In genomic region chr17:4180791-4181190, GRCh38 we compare ENCODE assay signal across 29 cellular contexts. TPM values are rescaled to one million over a fixed set of nuclear protein-coding genes. Genes with fewer than 3 reads are reported as not detected.
DNase-seq lines count a peak whose midpoint lies in the region; ATAC-seq and TF ChIP-seq lines count a peak whose summit lies in the region.
"Had no signal": no experiment of that assay in that cellular context is flagged by ENCODE, and none has a peak within 500 bp of the region (broad histone marks: within the 10 kb centered on the region; RNA-seq: fewer than 3 reads in every experiment).

No MANE protein-coding gene starts in this region.

- no peaks in the 10 kb centered on the region for H3K79me2 ChIP-seq in osteoblast (ENCODE audit: insufficient read depth, low read length)

- H3K4me1 ChIP-seq in heart left ventricle (peaks cover 0 to 11% (median 3%) of the 10 kb centered on the region in 12 donors), osteoblast (ENCODE audit: insufficient read depth, low read length) (no peaks in the 10 kb centered on the region), testis (no peaks in the 10 kb centered on the region)
- H3K4me1 ChIP-seq: Caco-2, gastrocnemius medialis had no signal

- 29 to 51% (median 45%) methylated on average over 8 of the region's 8 CpGs for WGBS in heart left ventricle, 4 donors
- WGBS in testis, 2 donors, result 76 to 82% methylated on average over 8 of the region's 8 CpGs

- TF ChIP-seq POLR2A in heart left ventricle (IDR thresholded peaks at IDR 0.05) (no peak), testis (IDR thresholded peaks at IDR 0.05) (no peak)

- H3K4me2 ChIP-seq in osteoblast (ENCODE audit: insufficient read depth, low read length), result no peak overlapping the region
- H3K4me2 ChIP-seq: PC-9 had no signal

- no peak for TF ChIP-seq CTCF in heart left ventricle (IDR thresholded peaks at IDR 0.05)
- TF ChIP-seq CTCF in osteoblast (IDR thresholded peaks at IDR 0.05; ENCODE audit: extremely low read depth, low read depth, low read length), result no peak
- no peak for TF ChIP-seq CTCF in foreskin fibroblast (IDR thresholded peaks at IDR 0.05; ENCODE audit: low read depth, low read length)
- no peak for TF ChIP-seq CTCF in testis (IDR thresholded peaks at IDR 0.05)

- peak overlapping the region in 8 of 12 donors; percentile 6 to 77 (median 51) for H3K27ac ChIP-seq in heart left ventricle
- no peak overlapping the region for H3K27ac ChIP-seq in osteoblast (ENCODE audit: low read depth, low read length)
- H3K27ac ChIP-seq in testis, result no peak overlapping the region
- H3K27ac ChIP-seq: left lung, ovary, PC-9, upper lobe of left lung had no signal

- H3K36me3 ChIP-seq in heart left ventricle (peaks cover 3 to 100% (median 93%) of the 10 kb centered on the region in 9 donors), osteoblast (ENCODE audit: insufficient read depth, low read length) (peaks cover 82% of the 10 kb centered on the region), testis (ENCODE audit: low read depth, missing control alignments) (no peaks in the 10 kb centered on the region)
- H3K36me3 ChIP-seq: ovary had no signal

- ATAC-seq in heart left ventricle, result peak; percentile 72 to 93 (median 90)
- ATAC-seq: activated T-cell treated with anti-CD3 and anti-CD28 coated beads, Interleukin-2, amount 50 U/mL, for 72 hours; left lung; natural killer cell; stimulated activated effector memory CD8-positive, alpha-beta T cell treated with anti-CD3 and anti-CD28 coated beads, Interleukin-12 subunit alpha, Interleukin-12 subunit beta, amount 100 ng/mL, for 72 hours had no signal

- no peak overlapping the region for H2AFZ ChIP-seq in osteoblast (ENCODE audit: low read length)
- H2AFZ ChIP-seq: PC-9 had no signal

- peak; percentile 48 for DNase-seq in Daoy (ENCODE audit: low read depth)
- DNase-seq in NCI-H2171 treated with DMSO at 0.1 percent for 48 hours (lab: John Stamatoyannopoulos, UW), result peak; percentile 41
- DNase-seq in heart left ventricle, result peak in 3 of 5 donors; percentile 37 to 79 (median 72)
- peak; percentile 61 for DNase-seq in osteoblast (ENCODE audit: insufficient read length, low spot score, missing footprints)
- no peak for DNase-seq in foreskin fibroblast
- no peak for DNase-seq in testis
- DNase-seq in RPMI8226, result no peak
- DNase-seq: activated B cell treated with CpG ODN at 0.5 μM for 24 hours; activated CD4-positive, alpha-beta T cell treated with anti-CD3 and anti-CD28 coated beads, Interleukin-2, amount 50 U/mL, for 1 hour; activated naive CD4-positive, alpha-beta T cell treated with Interleukin-2 at 50 U/mL for 16 hours; activated T-cell treated with anti-CD3 and anti-CD28 coated beads, Interleukin-2, amount 50 U/mL, for 72 hours; Caco-2; caudate nucleus; hypothalamus; immature natural killer cell; natural killer cell; NCI-H510A treated with DMSO at 0.1 percent for 48 hours; NK-92 treated with Interleukin-12 subunit alpha and Interleukin-12 subunit beta, amount 100 ng/mL, for 24 hours; PC-9; retina; stimulated activated CD4-positive, alpha-beta T cell treated with anti-CD3 and anti-CD28 coated beads, Interleukin-12 subunit alpha, Interleukin-12 subunit beta, amount 100 ng/mL, for 4 hours; stimulated activated CD4-positive, alpha-beta T cell treated with anti-CD3 and anti-CD28 coated beads, Interleukin-4, amount 100 ng/mL, for 24 hours; SW 1271; T1000; upper lobe of left lung had no signal

- H4K20me1 ChIP-seq in osteoblast (ENCODE audit: insufficient read depth, low read length), result peaks cover 7% of the 10 kb centered on the region

- no peaks in the 10 kb centered on the region for H3K27me3 ChIP-seq in heart left ventricle
- H3K27me3 ChIP-seq in osteoblast (ENCODE audit: insufficient read depth, low read length), result no peaks in the 10 kb centered on the region
- no peaks in the 10 kb centered on the region for H3K27me3 ChIP-seq in testis
- H3K27me3 ChIP-seq: gastrocnemius medialis, left lung, ovary, upper lobe of left lung had no signal

- intact Hi-C loops in heart left ventricle (cut with DNase I) (no loop called here), testis (cut with DNase I; ENCODE audit: low total_unique reads) (no loop called here)

- H3K9me3 ChIP-seq in heart left ventricle (no peaks in the 10 kb centered on the region), osteoblast (ENCODE audit: low read depth, low read length) (no peaks in the 10 kb centered on the region), testis (no peaks in the 10 kb centered on the region)
- H3K9me3 ChIP-seq: Caco-2, gastrocnemius medialis, left lung, ovary, upper lobe of left lung had no signal

- no peak overlapping the region for H3K4me3 ChIP-seq in heart left ventricle
- no peak overlapping the region for H3K4me3 ChIP-seq in osteoblast (ENCODE audit: insufficient read depth, low read length)
- H3K4me3 ChIP-seq in foreskin fibroblast (ENCODE audit: low read depth in 1 of 2, low read length in 2 of 2), result no peak overlapping the region
- no peak overlapping the region for H3K4me3 ChIP-seq in testis
- H3K4me3 ChIP-seq: gastrocnemius medialis, left lung, ovary, PC-9, upper lobe of left lung had no signal

RNA-seq across cellular contexts. Expression of gene CYB5D2, which starts 37.8 kb away (rescaled TPM):
- total RNA-seq in Daoy (2014; rRNA removed; shearing (Covaris generic)), result 15.8 and 19.2 TPM in 2 replicates
- total RNA-seq in heart left ventricle (10 to 100 TPM in 5 of 9 donors, 1 to 10 TPM in 4; 5.7 to 23.2 (median 11.0) TPM), osteoblast (38.3 and 46.3 TPM in 2 replicates), testis (10 to 100 TPM; 75.1 to 90.3 TPM)
- polyA plus RNA-seq in heart left ventricle (10 to 100 TPM in 1 of 2 donors, 1 to 10 TPM in 1; 6.9 to 11.1 TPM), testis (ENCODE audit: insufficient read depth, low read depth, low replicate concordance) (102 TPM)

RNA-seq across cellular contexts. Expression of gene ZZEF1, which starts 38.0 kb away (rescaled TPM):
- 11.5 and 18.2 TPM in 2 replicates for total RNA-seq in Daoy (2014; rRNA removed; shearing (Covaris generic))
- total RNA-seq in heart left ventricle (10 to 100 TPM; 27.4 to 47.6 (median 37.8) TPM), osteoblast (46.9 and 52.8 TPM in 2 replicates), testis (100 to 1,000 TPM; 115 to 129 TPM)
- polyA plus RNA-seq in heart left ventricle (10 to 100 TPM; 15.7 to 19.2 TPM), testis (ENCODE audit: insufficient read depth, low read depth, low replicate concordance) (36.3 TPM)

Comparison
In these comparisons a context has a peak if more than half of its experiments do, and no peak if none do; other contexts are left out.
1. DNase-seq: peak in Daoy (single experiment), NCI-H2171 treated with DMSO at 0.1 percent for 48 hours (single experiment), heart left ventricle (3 of 5) and osteoblast (single experiment); none in foreskin fibroblast (0 of 2), testis (single experiment) and RPMI8226 (single experiment).
2. H3K27ac ChIP-seq: peak in heart left ventricle (8 of 12); none in osteoblast (single experiment) and testis (0 of 2).